Comparison of ENCODE assay signal across 29 cellular contexts in genomic region chr22:23453277-23453676, GRCh38.
"Had no signal": no experiment of that assay in that cellular context is flagged by ENCODE, and none has a peak within 500 bp of the region (broad histone marks: within the 10 kb centered on the region; RNA-seq: fewer than 3 reads in every experiment).

No MANE protein-coding gene starts in this region.

- H3K36me3 ChIP-seq: colonic mucosa, gastroesophageal sphincter, heart right ventricle, left lung, ovary, thoracic aorta, tibial nerve, upper lobe of right lung, vagina had no signal

- H3K27ac ChIP-seq: colonic mucosa, epithelial cell of prostate, foreskin keratinocyte, gastroesophageal sphincter, heart right ventricle, left lung, ovary, thoracic aorta, tibial nerve, upper lobe of right lung, vagina had no signal

- H3K9me3 ChIP-seq: colonic mucosa, gastroesophageal sphincter, heart right ventricle, left lung, ovary, thoracic aorta, tibial nerve, upper lobe of right lung, vagina had no signal

- H3K4me3 ChIP-seq: colonic mucosa, gastroesophageal sphincter, heart right ventricle, left lung, ovary, thoracic aorta, tibial nerve, upper lobe of right lung, vagina had no signal

- FAIRE-seq: islet of Langerhans, small intestine had no signal

- H3K4me3 Mint-ChIP-seq: dendritic cell treated with granulocyte-macrophage colony-stimulating factor and Interleukin-4, amounts not matched to agents 40 ng/mL and 50 ng/mL, for 4 days; endodermal cell; natural killer cell; stimulated activated naive B cell treated with anti-CD40 and anti-IgM and Interleukin-4, amounts not matched to agents 10 μg/mL and 1 μg/mL and 100 μg/mL, for 72 hours; stimulated activated naive CD8-positive, alpha-beta T cell treated with anti-CD3 and anti-CD28 coated beads, Interleukin-15, Interleukin-2, amounts not matched to agents 100 ng/mL and 50 ng/mL, for 24 hours had no signal

- ATAC-seq: esophagus mucosa; foreskin keratinocyte; gastroesophageal sphincter; heart right ventricle; left cardiac atrium; left lung; natural killer cell; stimulated activated naive B cell treated with anti-CD40 and anti-IgM and Interleukin-4, amounts not matched to agents 10 μg/mL and 1 μg/mL and 100 μg/mL, for 72 hours; upper lobe of right lung had no signal

- H3K4me1 ChIP-seq: colonic mucosa, foreskin keratinocyte, gastroesophageal sphincter, heart right ventricle, left lung, upper lobe of right lung, vagina had no signal

- H3K36me3 Mint-ChIP-seq: natural killer cell; stimulated activated naive B cell treated with anti-CD40 and anti-IgM and Interleukin-4, amounts not matched to agents 10 μg/mL and 1 μg/mL and 100 μg/mL, for 72 hours had no signal

- H3K9me3 Mint-ChIP-seq: dendritic cell treated with granulocyte-macrophage colony-stimulating factor and Interleukin-4, amounts not matched to agents 40 ng/mL and 50 ng/mL, for 4 days; endodermal cell; natural killer cell; stimulated activated naive B cell treated with anti-CD40 and anti-IgM and Interleukin-4, amounts not matched to agents 10 μg/mL and 1 μg/mL and 100 μg/mL, for 72 hours; stimulated activated naive CD8-positive, alpha-beta T cell treated with anti-CD3 and anti-CD28 coated beads, Interleukin-15, Interleukin-2, amounts not matched to agents 100 ng/mL and 50 ng/mL, for 24 hours had no signal

- DNase-seq: colonic mucosa; effector CD8-positive, alpha-beta T cell; endodermal cell; foreskin keratinocyte; heart right ventricle; hippocampal formation; left cardiac atrium; left lung; mesenchymal stem cell; midbrain; natural killer cell; occipital lobe; posterior cingulate gyrus; retina; small intestine; stimulated activated CD4-positive, alpha-beta T cell treated with anti-CD3 and anti-CD28 coated beads, Interleukin-15, amount 100 ng/mL, for 24 hours; stimulated activated CD4-positive, alpha-beta T cell treated with anti-CD3 and anti-CD28 coated beads, Interleukin-2, amount 100 ng/mL, for 48 hours; stimulated activated naive B cell treated with anti-CD40 and anti-IgM and Interleukin-4, amounts not matched to agents 10 μg/mL and 1 μg/mL and 100 μg/mL, for 72 hours; upper lobe of right lung had no signal

- H3K27ac Mint-ChIP-seq: dendritic cell treated with granulocyte-macrophage colony-stimulating factor and Interleukin-4, amounts not matched to agents 40 ng/mL and 50 ng/mL, for 4 days; endodermal cell; natural killer cell; stimulated activated naive B cell treated with anti-CD40 and anti-IgM and Interleukin-4, amounts not matched to agents 10 μg/mL and 1 μg/mL and 100 μg/mL, for 72 hours; stimulated activated naive CD8-positive, alpha-beta T cell treated with anti-CD3 and anti-CD28 coated beads, Interleukin-15, Interleukin-2, amounts not matched to agents 100 ng/mL and 50 ng/mL, for 24 hours had no signal

- H3K27me3 ChIP-seq: colonic mucosa, foreskin keratinocyte, ovary, vagina had no signal
